In the genomic region with DNA sequence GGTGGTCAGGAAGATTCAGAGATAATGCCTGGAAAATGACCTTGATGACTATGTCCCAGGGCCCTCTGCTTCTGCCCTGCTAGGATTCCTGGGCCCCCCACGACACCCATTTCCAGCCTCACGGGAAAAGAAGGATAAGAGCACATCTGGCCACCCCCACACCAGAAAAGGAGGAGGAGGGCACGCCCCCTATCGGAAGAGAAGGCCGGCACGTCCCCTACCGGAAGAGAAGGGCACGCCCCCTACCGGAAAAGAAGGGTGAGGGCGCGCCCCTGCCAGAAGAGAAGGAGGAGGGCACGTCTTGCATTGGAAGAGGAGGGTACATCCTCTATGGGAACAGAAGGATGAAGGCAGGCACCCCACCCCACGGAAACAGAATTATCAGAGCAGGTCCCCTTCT, we compare ENCODE assay signal across 8 cellular contexts.
DNase-seq lines count a peak whose midpoint lies in the region; ATAC-seq and TF ChIP-seq lines count a peak whose summit lies in the region.

No MANE protein-coding gene starts in this region.

- CTCF ChIA-PET in GM10248 (lab: Yijun Ruan, JAX) = no interaction called here
- CTCF ChIA-PET in activated CD8-positive, alpha-beta memory T cell treated with anti-CD3 and anti-CD28 coated beads, Interleukin-2, amount 10 ng/mL, durations not matched to agents 7 days and 5 days (lab: Charles Lee) = interaction anchor here (0.7 to 1.8 kb wide), 7 partner anchors 8 to 269 kb away, joined by 3 to 5 read pairs (median 3); no protein-coding TSS in a partner anchor

- H3K36me3 ChIP-seq in gastrocnemius medialis = no peaks in the 10 kb centered on the region

- POLR2A ChIA-PET in GM10248 (lab: Yijun Ruan, JAX) = no interaction called here

- no peak for TF ChIP-seq POLR2A in gastrocnemius medialis (IDR thresholded peaks at IDR 0.05)

- no peaks in the 10 kb centered on the region for H3K4me1 ChIP-seq in gastrocnemius medialis

- in situ Hi-C loops in gastrocnemius medialis (cut with MboI; ENCODE audit: low sequenced_read_pairs in 4 of 4) = no loop called here

- H3K4me1 Mint-ChIP-seq in activated CD8-positive, alpha-beta memory T cell treated with anti-CD3 and anti-CD28 coated beads, Interleukin-2, amount 10 ng/mL, durations not matched to agents 7 days and 5 days = peaks cover 14% of the 10 kb centered on the region

- no peak overlapping the region for H3K4me3 Mint-ChIP-seq in activated CD8-positive, alpha-beta memory T cell treated with anti-CD3 and anti-CD28 coated beads, Interleukin-2, amount 10 ng/mL, durations not matched to agents 7 days and 5 days

- no peak overlapping the region for H3K4me3 ChIP-seq in fibroblast of mammary gland (ENCODE audit: control insufficient read depth, low read depth, low read length)
- H3K4me3 ChIP-seq in gastrocnemius medialis = no peak overlapping the region

- H3K27me3 Mint-ChIP-seq in activated CD8-positive, alpha-beta memory T cell treated with anti-CD3 and anti-CD28 coated beads, Interleukin-2, amount 10 ng/mL, durations not matched to agents 7 days and 5 days = peaks cover 2% of the 10 kb centered on the region

- no peak overlapping the region for H3K27ac ChIP-seq in gastrocnemius medialis

- peak; percentile 87 for ATAC-seq in activated CD8-positive, alpha-beta memory T cell treated with anti-CD3 and anti-CD28 coated beads, Interleukin-2, amount 10 ng/mL, durations not matched to agents 7 days and 5 days
- no peak for ATAC-seq in gastrocnemius medialis

- intact Hi-C loops in gastrocnemius medialis (cut with DNase I; ENCODE audit: low total_unique reads) = no loop called here

- peak; percentile 13 for TF ChIP-seq CTCF in GM10248 (IDR thresholded peaks at IDR 0.05; ENCODE audit: control extremely low read depth, extremely low read depth, low read depth, missing control alignments)
- TF ChIP-seq CTCF in fibroblast of mammary gland (conservative IDR thresholded peaks at IDR 0.05; ENCODE audit: control insufficient read depth, insufficient read depth, low read depth, low read length) = peak; percentile 48
- TF ChIP-seq CTCF in gastrocnemius medialis (IDR thresholded peaks at IDR 0.05 in 4 of 5, conservative IDR thresholded peaks at IDR 0.05 in 1 of 5) = peak in 1 of 5 experiments; percentile 24

- H3K27ac Mint-ChIP-seq in activated CD8-positive, alpha-beta memory T cell treated with anti-CD3 and anti-CD28 coated beads, Interleukin-2, amount 10 ng/mL, durations not matched to agents 7 days and 5 days = peak overlapping the region; percentile 75

- DNase-seq in GM10248 (ENCODE audit: extremely low spot score) (peak; percentile 74), NCI-H524 (lab: John Stamatoyannopoulos, UW) (peak; percentile 17 to 67), fibroblast of mammary gland (ENCODE audit: low read depth) (peak; percentile 27), retina (no peak), NCI-H1417 treated with DMSO at 0.1 percent for 48 hours (lab: John Stamatoyannopoulos, UW) (no peak), gastrocnemius medialis (no peak)
- DNase-seq in activated CD8-positive, alpha-beta memory T cell treated with anti-CD3 and anti-CD28 coated beads, Interleukin-2, amount 10 ng/mL, durations not matched to agents 7 days and 5 days = peak; percentile 77
- DNase-seq in stimulated activated CD4-positive, alpha-beta T cell treated with anti-CD3 and anti-CD28 coated beads, Interleukin-15, amount 100 ng/mL, for 1 hour (ENCODE audit: low read depth in 1 of 2, low spot score in 1 of 2) = peak; percentile 20 to 44

- peaks cover 6% of the 10 kb centered on the region for H3K9me3 Mint-ChIP-seq in activated CD8-positive, alpha-beta memory T cell treated with anti-CD3 and anti-CD28 coated beads, Interleukin-2, amount 10 ng/mL, durations not matched to agents 7 days and 5 days (ENCODE audit: low read depth)

- H3K27me3 ChIP-seq in gastrocnemius medialis = no peaks in the 10 kb centered on the region

- no peaks in the 10 kb centered on the region for H3K9me3 ChIP-seq in gastrocnemius medialis

- H3K36me3 Mint-ChIP-seq in activated CD8-positive, alpha-beta memory T cell treated with anti-CD3 and anti-CD28 coated beads, Interleukin-2, amount 10 ng/mL, durations not matched to agents 7 days and 5 days = peaks cover 6% of the 10 kb centered on the region

Comparison
In these comparisons a context has a peak if more than half of its experiments do, and no peak if none do; other contexts are left out.
1. DNase-seq: peak in GM10248 (single experiment), NCI-H524 (2 of 2), activated CD8-positive, alpha-beta memory T cell treated with anti-CD3 and anti-CD28 coated beads, Interleukin-2, amount 10 ng/mL, durations not matched to agents 7 days and 5 days (single experiment), fibroblast of mammary gland (single experiment) and stimulated activated CD4-positive, alpha-beta T cell treated with anti-CD3 and anti-CD28 coated beads, Interleukin-15, amount 100 ng/mL, for 1 hour (2 of 2); none in retina (single experiment), NCI-H1417 treated with DMSO at 0.1 percent for 48 hours (single experiment) and gastrocnemius medialis (0 of 2).